Comparison of ENCODE assay signal across 19 cellular contexts in genomic region chr1:31878018-31878417, GRCh38.
A peak's percentile ranks its signal among the peaks of the same experiment; 100 is the strongest.
DNase-seq lines count a peak whose midpoint lies in the region; ATAC-seq, FAIRE-seq and TF ChIP-seq lines count a peak whose summit lies in the region.
"Had no signal": no experiment of that assay in that cellular context is flagged by ENCODE, and none has a peak within 500 bp of the region (broad histone marks: within the 10 kb centered on the region; RNA-seq: fewer than 3 reads in every experiment).

No MANE protein-coding gene starts in this region.

- peak overlapping the region in 2 of 3 donors; percentile 33 to 75 for H3K27ac Mint-ChIP-seq in IgD-negative memory B cell
- peak overlapping the region; percentile 86 for H3K27ac Mint-ChIP-seq in nephron progenitor cell
- H3K27ac Mint-ChIP-seq: activated naive CD4-positive, alpha-beta T cell treated with anti-CD3 and anti-CD28 coated beads, Interleukin-2, amount 50 U/mL, for 72 hours; activated T-helper 1 cell treated with anti-CD3 and anti-CD28 coated beads, Interleukin-12 subunit alpha, Interleukin-12 subunit beta, Interleukin-2, Interleukin-4 antibody, amounts not matched to agents 30 ng/mL and 10 ng/mL and 1 ng/mL, durations not matched to agents 14 hours and 24 hours and 36 hours had no signal

- ATAC-seq in HG02759 (IDR thresholded peaks at IDR 0.05; ENCODE audit: unreplicated experiment): no peak
- ATAC-seq in GM19467 (IDR thresholded peaks at IDR 0.05; ENCODE audit: unreplicated experiment): no peak
- ATAC-seq: activated naive CD4-positive, alpha-beta T cell treated with anti-CD3 and anti-CD28 coated beads, Interleukin-2, amount 50 U/mL, for 72 hours had no signal

- no peak overlapping the region for H3K4me3 ChIP-seq in mammary epithelial cell (replicated peaks in 1 of 3; ENCODE audit: insufficient read depth in 1 of 3, low read depth in 2 of 3, low read length in 3 of 3)
- no peak overlapping the region for H3K4me3 ChIP-seq in kidney (ENCODE audit: low read length in 2 of 2)
- H3K4me3 ChIP-seq: Peyer's patch, tibial nerve had no signal

- BruUV-seq in mammary epithelial cell (replicated peaks; lab: Mats Ljungman, UMichigan): no TSS peak

- in situ Hi-C loops in mammary epithelial cell (cut with MboI; ENCODE audit: low sequenced_read_pairs in 2 of 2): no loop called here

- intact Hi-C loops in mammary epithelial cell (cut with micrococcal nuclease) (no loop called here), kidney (cut with DNase I) (no loop called here)

- H3K9ac ChIP-seq in mammary epithelial cell (ENCODE audit: insufficient read depth, low read length) (no peak overlapping the region), kidney (ENCODE audit: low read length in 2 of 2) (no peak overlapping the region)

- FAIRE-seq in kidney (lab: Jason Lieb, UNC): no peak
- FAIRE-seq: frontal cortex had no signal

- DNase-seq in ELF-1 (ENCODE audit: low read depth, low spot score): peak; percentile 54
- DNase-seq in mammary epithelial cell: no peak
- DNase-seq in nephron progenitor cell: no peak
- no peak for DNase-seq in kidney
- no peak for DNase-seq in NK-92 (lab: John Stamatoyannopoulos, UW; ENCODE audit: unreplicated experiment)
- DNase-seq: activated CD4-positive, alpha-beta T cell treated with anti-CD3 and anti-CD28 coated beads for 1 hour; DMS79 treated with DMSO at 0.1 percent for 48 hours; MM.1S; NCI-H748 treated with DMSO at 0.1 percent for 48 hours; stimulated activated CD4-positive, alpha-beta T cell treated with anti-CD3 and anti-CD28 coated beads, Interleukin-12 subunit alpha, Interleukin-12 subunit beta, amount 100 ng/mL, for 4 hours had no signal

- peaks cover 4% of the 10 kb centered on the region for H3K36me3 Mint-ChIP-seq in IgD-negative memory B cell
- peaks cover 2% of the 10 kb centered on the region for H3K36me3 Mint-ChIP-seq in nephron progenitor cell (ENCODE audit: low read depth)

- H3K36me3 ChIP-seq in mammary epithelial cell (ENCODE audit: insufficient read depth, low read length) (no peaks in the 10 kb centered on the region), kidney (ENCODE audit: control insufficient read depth in 1 of 2, insufficient read depth in 2 of 2, low read length in 2 of 2) (no peaks in the 10 kb centered on the region)
- H3K36me3 ChIP-seq: neutrophil, Peyer's patch, tibial nerve had no signal

- H4K20me1 ChIP-seq in mammary epithelial cell (ENCODE audit: insufficient read depth, low read length): no peaks in the 10 kb centered on the region

- H3K4me1 Mint-ChIP-seq in IgD-negative memory B cell: peaks cover 36 to 44% (median 41%) of the 10 kb centered on the region in 3 donors
- H3K4me1 Mint-ChIP-seq in nephron progenitor cell: no peaks in the 10 kb centered on the region

- H3K27me3 Mint-ChIP-seq in IgD-negative memory B cell (no peaks in the 10 kb centered on the region), nephron progenitor cell (ENCODE audit: low read depth, poor library complexity) (peaks cover 8% of the 10 kb centered on the region)

- dilution Hi-C loops in mammary epithelial cell (cut with HindIII; ENCODE audit: low sequenced_read_pairs): no loop called here

- no peak for TF ChIP-seq CTCF in mammary epithelial cell (conservative IDR thresholded peaks at IDR 0.05 in 1 of 2, IDR thresholded peaks at IDR 0.05 in 1 of 2; ENCODE audit: extremely low read depth in 1 of 2, insufficient read depth in 1 of 2, low read depth in 1 of 2, low read length in 2 of 2)
- no peak for TF ChIP-seq CTCF in nephron progenitor cell (IDR thresholded peaks at IDR 0.05)
- no peak for TF ChIP-seq CTCF in kidney (IDR thresholded peaks at IDR 0.05; ENCODE audit: borderline replicate concordance, extremely low read depth, insufficient read depth)

- WGBS in mammary epithelial cell (ENCODE audit: low coverage, missing lambda C conversion rate): 36% methylated on average over 5 of the region's 6 CpGs

- H3K27ac ChIP-seq in mammary epithelial cell (ENCODE audit: insufficient read depth, low read depth, low read length) (no peak overlapping the region), kidney (ENCODE audit: low read depth in 2 of 2, low read length in 2 of 2) (no peak overlapping the region)
- H3K27ac ChIP-seq: neutrophil, Peyer's patch, tibial nerve had no signal

- peak overlapping the region in 2 of 4 donors; percentile 31 to 85 for H3K4me3 Mint-ChIP-seq in IgD-negative memory B cell
- no peak overlapping the region for H3K4me3 Mint-ChIP-seq in nephron progenitor cell
- H3K4me3 Mint-ChIP-seq: activated T-helper 1 cell treated with anti-CD3 and anti-CD28 coated beads, Interleukin-12 subunit alpha, Interleukin-12 subunit beta, Interleukin-2, Interleukin-4 antibody, amounts not matched to agents 30 ng/mL and 10 ng/mL and 1 ng/mL, durations not matched to agents 14 hours and 24 hours and 36 hours had no signal

- H2AFZ ChIP-seq in mammary epithelial cell (ENCODE audit: low read depth, low read length): peak overlapping the region; percentile 4

- no peaks in the 10 kb centered on the region for H3K27me3 ChIP-seq in mammary epithelial cell (ENCODE audit: insufficient read depth, low read length)
- H3K27me3 ChIP-seq: neutrophil, Peyer's patch, tibial nerve had no signal

- H3K79me2 ChIP-seq in mammary epithelial cell (ENCODE audit: insufficient read depth, low read length): no peaks in the 10 kb centered on the region

- H3K4me1 ChIP-seq in mammary epithelial cell (ENCODE audit: insufficient read depth, low read length) (no peaks in the 10 kb centered on the region), kidney (ENCODE audit: control insufficient read depth in 1 of 2, insufficient read depth in 1 of 2, low read depth in 1 of 2, low read length in 2 of 2) (peaks cover 0 to 15% of the 10 kb centered on the region in 2 donors)

- H3K4me2 ChIP-seq in mammary epithelial cell (ENCODE audit: insufficient read depth, low read depth, low read length): no peak overlapping the region

- peaks cover 0 to 3% (median 0%) of the 10 kb centered on the region in 3 donors for H3K9me3 Mint-ChIP-seq in IgD-negative memory B cell
- H3K9me3 Mint-ChIP-seq in nephron progenitor cell: peaks cover 5% of the 10 kb centered on the region

- H3K9me3 ChIP-seq in mammary epithelial cell (replicated peaks; ENCODE audit: insufficient read depth, low read length): no peaks in the 10 kb centered on the region
- H3K9me3 ChIP-seq in kidney (ENCODE audit: control insufficient read depth in 1 of 2, low read length in 2 of 2): no peaks in the 10 kb centered on the region
- H3K9me3 ChIP-seq: neutrophil, Peyer's patch had no signal

- CTCF ChIA-PET in mammary epithelial cell (lab: Charles Lee; ENCODE audit: low non-redundant PET): interaction anchor here (0.6 kb wide), 1 partner anchor 66 kb away, joined by 5 read pairs; no protein-coding TSS in a partner anchor
